Comparison of ENCODE assay signal across 19 cellular contexts in genomic region chr5:74356009-74356695, GRCh38.
"Had no signal": no experiment of that assay in that cellular context is flagged by ENCODE, and none has a peak within 500 bp of the region (broad histone marks: within the 10 kb centered on the region; RNA-seq: fewer than 3 reads in every experiment).

No MANE protein-coding gene starts in this region.

- ATAC-seq: activated naive CD8-positive, alpha-beta T cell treated with anti-CD3 and anti-CD28 coated beads, Interleukin-2, amount 50 U/mL, for 24 hours; activated T-cell treated with anti-CD3 and anti-CD28 coated beads, Interleukin-2, amount 50 U/mL, for 72 hours; natural killer cell had no signal

- DNase-seq: activated CD4-positive, alpha-beta memory T cell treated with anti-CD3 and anti-CD28 coated beads for 36 hours; activated CD4-positive, alpha-beta T cell treated with anti-CD3 and anti-CD28 coated beads for 48 hours; activated effector memory CD4-positive, alpha-beta T cell treated with Interleukin-2 at 50 U/mL for 16 hours; activated naive CD4-positive, alpha-beta T cell treated with anti-CD3 and anti-CD28 coated beads, Interleukin-2, amount 50 U/mL, for 16 hours; activated naive CD8-positive, alpha-beta T cell treated with anti-CD3 and anti-CD28 coated beads, Interleukin-2, amount 50 U/mL, for 24 hours; activated T-cell treated with anti-CD3 and anti-CD28 coated beads, Interleukin-2, amount 50 U/mL, for 72 hours; caudate nucleus; effector CD4-positive, alpha-beta T cell; erythroblast; foreskin fibroblast; glutamatergic neuron; hippocampal formation; midbrain; natural killer cell; posterior cingulate gyrus; spleen; stimulated activated CD4-positive, alpha-beta T cell treated with anti-CD3 and anti-CD28 coated beads, Interleukin-4, amount 100 ng/mL, for 24 hours; stimulated activated naive CD4-positive, alpha-beta T cell treated with Interleukin-2 at 50 U/mL for 16 hours had no signal

- H3K27ac ChIP-seq: neutrophil, spleen had no signal

- H3K4me3 ChIP-seq: spleen had no signal

- H3K4me1 ChIP-seq: spleen had no signal

- H3K27me3 ChIP-seq: neutrophil, spleen had no signal

- H3K36me3 ChIP-seq: neutrophil, spleen had no signal

- H3K9me3 ChIP-seq: neutrophil, spleen had no signal
